In the genomic region with DNA sequence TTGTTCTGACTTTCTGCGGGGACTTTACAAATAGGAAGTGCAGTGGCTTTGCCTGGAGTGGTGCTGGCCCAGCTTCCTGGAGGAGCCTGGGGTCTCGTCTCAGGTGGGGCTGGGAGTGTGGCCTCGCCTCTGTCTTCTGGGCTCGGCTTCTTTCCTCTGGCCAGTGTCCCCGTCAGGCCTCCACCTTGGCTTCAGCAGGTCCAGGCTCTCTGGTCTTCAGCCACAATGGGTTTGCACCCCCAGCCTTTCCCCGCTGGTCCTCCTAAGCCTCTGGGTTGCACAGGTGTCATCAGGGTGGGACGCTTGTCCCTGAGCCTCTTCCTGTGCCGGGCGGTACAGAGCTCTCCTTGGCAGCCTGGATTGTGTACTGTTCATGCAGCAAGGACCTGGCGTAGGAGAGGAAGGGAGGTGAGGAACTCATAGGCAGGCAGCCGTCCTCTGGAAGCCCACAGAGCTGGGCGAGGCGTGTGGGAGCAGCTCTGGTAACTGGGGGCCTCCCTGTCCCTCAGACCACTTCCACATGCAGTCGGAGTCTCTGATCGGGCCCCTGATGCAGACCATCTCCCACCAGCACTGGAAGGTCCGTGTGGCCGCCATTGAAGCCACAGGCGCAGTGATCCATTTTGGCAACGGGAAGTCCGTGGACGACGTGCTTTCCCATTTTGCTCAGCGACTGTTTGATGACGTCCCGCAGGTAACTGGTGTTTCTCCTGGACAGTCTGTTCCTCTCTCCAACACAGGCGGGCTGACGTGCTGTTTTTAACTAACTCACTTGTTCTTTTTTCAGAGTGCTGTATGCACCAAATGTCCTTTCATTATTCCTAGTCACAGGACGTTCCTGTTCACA, we compare ENCODE assay signal across 1 cellular context.
TF ChIP-seq lines count a peak whose summit lies in the region.

No MANE protein-coding gene starts in this region.

TF ChIP-seq in GM23338, 12 proteins besides CTCF, POLR2A, EP300 and RAD21:
- no peak for TF ChIP-seq CREB1 (CRISPR knock-in tag; IDR thresholded peaks at IDR 0.05; ENCODE audit: low read depth)
- no peak for TF ChIP-seq STAT1 (IDR thresholded peaks at IDR 0.05; ENCODE audit: unreplicated experiment)
- TF ChIP-seq, protein P1, sequence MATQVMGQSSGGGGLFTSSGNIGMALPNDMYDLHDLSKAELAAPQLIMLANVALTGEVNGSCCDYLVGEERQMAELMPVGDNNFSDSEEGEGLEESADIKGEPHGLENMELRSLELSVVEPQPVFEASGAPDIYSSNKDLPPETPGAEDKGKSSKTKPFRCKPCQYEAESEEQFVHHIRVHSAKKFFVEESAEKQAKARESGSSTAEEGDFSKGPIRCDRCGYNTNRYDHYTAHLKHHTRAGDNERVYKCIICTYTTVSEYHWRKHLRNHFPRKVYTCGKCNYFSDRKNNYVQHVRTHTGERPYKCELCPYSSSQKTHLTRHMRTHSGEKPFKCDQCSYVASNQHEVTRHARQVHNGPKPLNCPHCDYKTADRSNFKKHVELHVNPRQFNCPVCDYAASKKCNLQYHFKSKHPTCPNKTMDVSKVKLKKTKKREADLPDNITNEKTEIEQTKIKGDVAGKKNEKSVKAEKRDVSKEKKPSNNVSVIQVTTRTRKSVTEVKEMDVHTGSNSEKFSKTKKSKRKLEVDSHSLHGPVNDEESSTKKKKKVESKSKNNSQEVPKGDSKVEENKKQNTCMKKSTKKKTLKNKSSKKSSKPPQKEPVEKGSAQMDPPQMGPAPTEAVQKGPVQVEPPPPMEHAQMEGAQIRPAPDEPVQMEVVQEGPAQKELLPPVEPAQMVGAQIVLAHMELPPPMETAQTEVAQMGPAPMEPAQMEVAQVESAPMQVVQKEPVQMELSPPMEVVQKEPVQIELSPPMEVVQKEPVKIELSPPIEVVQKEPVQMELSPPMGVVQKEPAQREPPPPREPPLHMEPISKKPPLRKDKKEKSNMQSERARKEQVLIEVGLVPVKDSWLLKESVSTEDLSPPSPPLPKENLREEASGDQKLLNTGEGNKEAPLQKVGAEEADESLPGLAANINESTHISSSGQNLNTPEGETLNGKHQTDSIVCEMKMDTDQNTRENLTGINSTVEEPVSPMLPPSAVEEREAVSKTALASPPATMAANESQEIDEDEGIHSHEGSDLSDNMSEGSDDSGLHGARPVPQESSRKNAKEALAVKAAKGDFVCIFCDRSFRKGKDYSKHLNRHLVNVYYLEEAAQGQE (IDR thresholded peaks at IDR 0.05; ENCODE audit: unreplicated experiment), result no peak
- TF ChIP-seq ZNF462 (CRISPR knock-in tag; IDR thresholded peaks at IDR 0.05), result no peak
- no peak for TF ChIP-seq JUNB (IDR thresholded peaks at IDR 0.05; ENCODE audit: unreplicated experiment)
- TF ChIP-seq ZNF331 (CRISPR knock-in tag; IDR thresholded peaks at IDR 0.05; ENCODE audit: low read depth), result no peak
- no peak for TF ChIP-seq POLR2AphosphoS5 (IDR thresholded peaks at IDR 0.05; ENCODE audit: low read depth)
